27 cellular contexts compared by ENCODE assay signal in genomic region chr22:36731916-36732315, GRCh38. TPM values are rescaled to one million over a fixed set of nuclear protein-coding genes. Genes with fewer than 3 reads are reported as not detected.
DNase-seq lines count a peak whose midpoint lies in the region; ATAC-seq and TF ChIP-seq lines count a peak whose summit lies in the region.
"Had no signal": no experiment of that assay in that cellular context is flagged by ENCODE, and none has a peak within 500 bp of the region (broad histone marks: within the 10 kb centered on the region; RNA-seq: fewer than 3 reads in every experiment).

No MANE protein-coding gene starts in this region.

- peaks cover 3% of the 10 kb centered on the region for H3K27me3 ChIP-seq in RWPE2 (ENCODE audit: insufficient read depth, poor library complexity, severe bottlenecking)
- H3K27me3 ChIP-seq in sigmoid colon = peaks cover 0 to 20% (median 0%) of the 10 kb centered on the region in 3 donors

- H3K36me3 ChIP-seq in HEK293 (ENCODE audit: control insufficient read depth in 2 of 2, insufficient read depth in 1 of 2, low read length in 2 of 2) (no peaks in the 10 kb centered on the region), RWPE2 (ENCODE audit: low read depth) (no peaks in the 10 kb centered on the region), sigmoid colon (no peaks in the 10 kb centered on the region)

- H3K4me1 ChIP-seq in HEK293 (ENCODE audit: control insufficient read depth, insufficient read depth, low read length) = no peaks in the 10 kb centered on the region
- no peaks in the 10 kb centered on the region for H3K4me1 ChIP-seq in RWPE2 (ENCODE audit: insufficient read depth, poor library complexity, severe bottlenecking)
- H3K4me1 ChIP-seq in sigmoid colon = no peaks in the 10 kb centered on the region

- H3K27ac ChIP-seq in HEK293 (ENCODE audit: extremely low read depth, low read depth, low read length) (no peak overlapping the region), RWPE2 (ENCODE audit: poor library complexity, severe bottlenecking) (no peak overlapping the region), sigmoid colon (no peak overlapping the region)
- H3K27ac ChIP-seq: C4-2B, KMS-11, RWPE1, SK-N-MC had no signal

- intact Hi-C loops in sigmoid colon (cut with DNase I) = no loop called here

- DNase-seq in RWPE2 (ENCODE audit: low spot score) (peak; percentile 38), islet precursor cell (peak; percentile 27), sigmoid colon (peak; percentile 40), dermis blood vessel endothelial cell (no peak)
- DNase-seq: Calu3; CD8-positive, alpha-beta T cell; DMS153; DND-41; IMR-90; NCI-H1092 treated with DMSO at 0.1 percent for 48 hours; NCI-H1436; NCI-H187; NCI-H2081 treated with DMSO at 0.1 percent for 48 hours; NCI-H2171; NCI-H226; NCI-H510A; NCI-H69; SIG-M5; SW 1271 had no signal

- POLR2A ChIA-PET in HEK293 (lab: Yijun Ruan, JAX) = no interaction called here

- CTCF ChIA-PET in HEK293 (lab: Yijun Ruan, JAX) = no interaction called here

- H3K4me3 ChIP-seq in HEK293 (ENCODE audit: low read depth, low read length) (no peak overlapping the region), RWPE2 (ENCODE audit: severe bottlenecking) (no peak overlapping the region), sigmoid colon (no peak overlapping the region)
- H3K4me3 ChIP-seq: SK-N-MC had no signal

- no peak for TF ChIP-seq CTCF in HEK293 (tag by site-specific recombination; IDR thresholded peaks at IDR 0.05)
- TF ChIP-seq CTCF in RWPE2 (IDR thresholded peaks at IDR 0.05; ENCODE audit: poor library complexity, severe bottlenecking) = no peak
- no peak for TF ChIP-seq CTCF in sigmoid colon (IDR thresholded peaks at IDR 0.05)

- no peak for TF ChIP-seq POLR2A in sigmoid colon (IDR thresholded peaks at IDR 0.05)

- H3K9me3 ChIP-seq in HEK293 (ENCODE audit: control insufficient read depth, insufficient read depth, low read depth, low read length) (no peaks in the 10 kb centered on the region), RWPE2 (ENCODE audit: severe bottlenecking) (no peaks in the 10 kb centered on the region), sigmoid colon (no peaks in the 10 kb centered on the region)

- WGBS in sigmoid colon, 2 donors = 73 to 84% methylated on average over 5 of the region's 5 CpGs

- TF ChIP-seq EP300 in sigmoid colon (IDR thresholded peaks at IDR 0.05) = no peak

- ATAC-seq in RWPE2 (ENCODE audit: low read depth) = no peak
- ATAC-seq in GM18502 (IDR thresholded peaks at IDR 0.05; ENCODE audit: poor library complexity, unreplicated experiment) = no peak
- no peak for ATAC-seq in HG03025 (IDR thresholded peaks at IDR 0.05; ENCODE audit: low FRiP score, unreplicated experiment)
- ATAC-seq: CD8-positive, alpha-beta T cell had no signal

TF ChIP-seq in HEK293, 187 proteins besides CTCF, POLR2A, EP300 and RAD21:
- TF ChIP-seq ZXDB (tag by site-specific recombination; IDR thresholded peaks at IDR 0.05) (no peak), ZNF623 (tag by site-specific recombination; IDR thresholded peaks at IDR 0.05) (peak; percentile 87)

RNA-seq across cellular contexts. Expression of gene CACNG2, which starts 28.4 kb away (rescaled TPM):
- not detected for total RNA-seq in sigmoid colon
- polyA plus RNA-seq in sigmoid colon = under 1 TPM in 1 of 3 donors, not detected in 2; under 0.01 TPM
- not detected in 2 replicates for total RNA-seq in dermis blood vessel endothelial cell
- total RNA-seq: A673; Calu3; CD8-positive, alpha-beta T cell; IMR-90 had no signal
- polyA plus RNA-seq: IMR-90 had no signal

RNA-seq across cellular contexts. Expression of gene IFT27, which starts 44.0 kb away (rescaled TPM):
- total RNA-seq in sigmoid colon = 10 to 100 TPM; 15.9 to 27.7 (median 25.1) TPM
- 10 to 100 TPM; 15.0 to 27.9 (median 17.8) TPM for polyA plus RNA-seq in sigmoid colon
- 11.1 and 19.4 TPM in 2 replicates for total RNA-seq in dermis blood vessel endothelial cell
